38 cellular contexts compared by ENCODE assay signal in genomic region chr9:135062254-135062653, GRCh38. TPM values are rescaled to one million over a fixed set of nuclear protein-coding genes. Genes with fewer than 3 reads are reported as not detected.
"Had no signal": no experiment of that assay in that cellular context is flagged by ENCODE, and none has a peak within 500 bp of the region (broad histone marks: within the 10 kb centered on the region; RNA-seq: fewer than 3 reads in every experiment).

No MANE protein-coding gene starts in this region.

- H3K4me3 Mint-ChIP-seq: activated B cell treated with CpG ODN at 0.5 μM for 24 hours; activated CD8-positive, alpha-beta T cell treated with anti-CD3 and anti-CD28 coated beads for 36 hours; activated naive CD8-positive, alpha-beta T cell treated with anti-CD3 and anti-CD28 coated beads for 36 hours; activated T-cell treated with anti-CD3 and anti-CD28 coated beads, Interleukin-2, amount 50 U/mL, for 4 hours; activated T-helper 1 cell treated with anti-CD3 and anti-CD28 coated beads, Interleukin-12 subunit alpha, Interleukin-12 subunit beta, Interleukin-2, Interleukin-4 antibody, amounts not matched to agents 30 ng/mL and 10 ng/mL and 1 ng/mL, durations not matched to agents 14 hours and 24 hours and 36 hours; central memory CD8-positive, alpha-beta T cell had no signal

- H3K27me3 ChIP-seq: brain microvascular endothelial cell, Peyer's patch had no signal

- H3K4me1 ChIP-seq: Peyer's patch had no signal

- H3K4me1 Mint-ChIP-seq: activated B cell treated with CpG ODN at 0.5 μM for 24 hours; activated naive CD8-positive, alpha-beta T cell treated with anti-CD3 and anti-CD28 coated beads for 36 hours; central memory CD8-positive, alpha-beta T cell had no signal

- H3K36me3 Mint-ChIP-seq: activated naive CD8-positive, alpha-beta T cell treated with anti-CD3 and anti-CD28 coated beads for 36 hours had no signal

- H3K36me3 ChIP-seq: brain microvascular endothelial cell, Peyer's patch had no signal

- H3K4me3 ChIP-seq: Peyer's patch had no signal

- DNase-seq: activated B cell treated with CpG ODN at 0.5 μM for 24 hours; activated CD4-positive, alpha-beta T cell treated with anti-CD3 and anti-CD28 coated beads for 48 hours; activated CD4-positive, CD25-positive, alpha-beta regulatory T cell treated with anti-CD3 and anti-CD28 coated beads, Interleukin-2, amount 50 U/mL, for 72 hours; activated CD8-positive, alpha-beta T cell treated with anti-CD3 and anti-CD28 coated beads for 36 hours; activated naive CD4-positive, alpha-beta T cell; activated naive CD4-positive, alpha-beta T cell treated with anti-CD3 and anti-CD28 coated beads, Interleukin-2, amount 50 U/mL, for 16 hours; activated naive CD8-positive, alpha-beta T cell treated with anti-CD3 and anti-CD28 coated beads for 36 hours; activated T-cell treated with anti-CD3 and anti-CD28 coated beads for 4 hours; activated T-cell treated with anti-CD3 and anti-CD28 coated beads, Interleukin-2, amount 50 U/mL, for 4 hours; amniotic stem cell; brain microvascular endothelial cell; MM.1S; MV-4-11; NCI-H1092; NCI-H1436 treated with DMSO at 0.1 percent for 48 hours; NCI-H187; NCI-H2029 treated with DMSO at 0.1 percent for 48 hours; NCI-H2107; NCI-H2171; NCI-H510A; NCI-H526; NCI-H748 treated with DMSO at 0.1 percent for 48 hours; NK-92 treated with Interleukin-12 subunit alpha and Interleukin-12 subunit beta, amount 100 ng/mL, for 24 hours; PC-3; RPMI8226; SIG-M5; T-helper 1 cell; T-helper 2 cell; T-helper 9 cell had no signal

- ATAC-seq: activated CD8-positive, alpha-beta T cell treated with anti-CD3 and anti-CD28 coated beads for 36 hours; activated T-cell treated with anti-CD3 and anti-CD28 coated beads, Interleukin-2, amount 50 U/mL, for 4 hours; PC-3; Right ventricle myocardium inferior; SK-N-SH treated with all-trans-retinoic acid at 6 μM for 48 hours had no signal

- H3K27ac Mint-ChIP-seq: activated B cell treated with CpG ODN at 0.5 μM for 24 hours; activated CD8-positive, alpha-beta T cell treated with anti-CD3 and anti-CD28 coated beads for 36 hours; activated naive CD8-positive, alpha-beta T cell treated with anti-CD3 and anti-CD28 coated beads for 36 hours; activated T-helper 1 cell treated with anti-CD3 and anti-CD28 coated beads, Interleukin-12 subunit alpha, Interleukin-12 subunit beta, Interleukin-2, Interleukin-4 antibody, amounts not matched to agents 30 ng/mL and 10 ng/mL and 1 ng/mL, durations not matched to agents 14 hours and 24 hours and 36 hours had no signal

- H3K27ac ChIP-seq: brain microvascular endothelial cell, KMS-11, Peyer's patch, VCaP had no signal

RNA-seq across cellular contexts. Expression of gene OLFM1, which starts 25.2 kb away (rescaled TPM):
- total RNA-seq: activated B cell treated with CpG ODN at 0.5 μM for 24 hours; activated CD8-positive, alpha-beta memory T cell treated with anti-CD3 and anti-CD28 coated beads for 36 hours; activated CD8-positive, alpha-beta T cell treated with anti-CD3 and anti-CD28 coated beads for 36 hours; activated naive CD8-positive, alpha-beta T cell treated with anti-CD3 and anti-CD28 coated beads for 36 hours; LHCN-M2 had no signal
